Comparison of ENCODE assay signal across 8 cellular contexts in genomic region chr16:88456356-88457292, GRCh38. TPM values are rescaled to one million over a fixed set of nuclear protein-coding genes. Genes with fewer than 3 reads are reported as not detected.
DNase-seq lines count a peak whose midpoint lies in the region; ATAC-seq and TF ChIP-seq lines count a peak whose summit lies in the region.

No MANE protein-coding gene starts in this region.

- H3K9me3 ChIP-seq in left ventricle myocardium inferior (replicated peaks): no peaks in the 10 kb centered on the region
- no peaks in the 10 kb centered on the region for H3K9me3 ChIP-seq in right atrium auricular region
- no peaks in the 10 kb centered on the region for H3K9me3 ChIP-seq in BE2C

- H3K4me1 ChIP-seq in left ventricle myocardium inferior (peaks cover 47% of the 10 kb centered on the region), right atrium auricular region (peaks cover 0 to 65% of the 10 kb centered on the region in 2 donors), BE2C (peaks cover 12% of the 10 kb centered on the region)

- H3K36me3 Mint-ChIP-seq in activated T-cell treated with anti-CD3 and anti-CD28 coated beads, Interleukin-2, amount 50 U/mL, for 4 hours (ENCODE audit: insufficient read depth): no peaks in the 10 kb centered on the region
- H3K36me3 Mint-ChIP-seq in immature natural killer cell: no peaks in the 10 kb centered on the region

- H3K4me3 Mint-ChIP-seq in activated T-cell treated with anti-CD3 and anti-CD28 coated beads, Interleukin-2, amount 50 U/mL, for 4 hours: peak overlapping the region; percentile 87
- H3K4me3 Mint-ChIP-seq in immature natural killer cell: peak overlapping the region; percentile 91 to 95 (median 94)

- peaks cover 42% of the 10 kb centered on the region for H3K4me1 Mint-ChIP-seq in activated T-cell treated with anti-CD3 and anti-CD28 coated beads, Interleukin-2, amount 50 U/mL, for 4 hours (ENCODE audit: low read depth)
- peaks cover 55 to 57% of the 10 kb centered on the region in 2 donors for H3K4me1 Mint-ChIP-seq in immature natural killer cell

- H3K27ac ChIP-seq in left ventricle myocardium inferior (replicated peaks): peak overlapping the region; percentile 50
- H3K27ac ChIP-seq in right atrium auricular region: peak overlapping the region in 1 of 2 donors; percentile 78

- ATAC-seq in activated T-cell treated with anti-CD3 and anti-CD28 coated beads, Interleukin-2, amount 50 U/mL, for 4 hours: peak; percentile 8
- no peak for ATAC-seq in HG02852 (IDR thresholded peaks at IDR 0.05; ENCODE audit: unreplicated experiment)

- no peaks in the 10 kb centered on the region for H3K27me3 Mint-ChIP-seq in activated T-cell treated with anti-CD3 and anti-CD28 coated beads, Interleukin-2, amount 50 U/mL, for 4 hours (ENCODE audit: low read depth)
- H3K27me3 Mint-ChIP-seq in immature natural killer cell (ENCODE audit: low read depth in 3 of 3): peaks cover 16 to 43% (median 26%) of the 10 kb centered on the region in 3 donors

- H3K27me3 ChIP-seq in left ventricle myocardium inferior (ENCODE audit: low read depth) (no peaks in the 10 kb centered on the region), right atrium auricular region (no peaks in the 10 kb centered on the region), BE2C (peaks cover 24% of the 10 kb centered on the region)

- H3K27ac Mint-ChIP-seq in immature natural killer cell: peak overlapping the region; percentile 99 to 100 (median 99)

- no peaks in the 10 kb centered on the region for H3K36me3 ChIP-seq in left ventricle myocardium inferior
- H3K36me3 ChIP-seq in right atrium auricular region: no peaks in the 10 kb centered on the region
- H3K36me3 ChIP-seq in BE2C: no peaks in the 10 kb centered on the region

- TF ChIP-seq CTCF in left ventricle myocardium inferior (IDR thresholded peaks at IDR 0.05; ENCODE audit: borderline replicate concordance): no peak
- TF ChIP-seq CTCF in right atrium auricular region (IDR thresholded peaks at IDR 0.05): no peak
- TF ChIP-seq CTCF in BE2C (IDR thresholded peaks at IDR 0.05; ENCODE audit: low read depth, low read length): no peak

- no peak for DNase-seq in left ventricle myocardium inferior
- no peak for DNase-seq in right atrium auricular region (ENCODE audit: low spot score)
- peak; percentile 74 for DNase-seq in activated T-cell treated with anti-CD3 and anti-CD28 coated beads, Interleukin-2, amount 50 U/mL, for 4 hours
- peak in 2 of 3 donors; percentile 49 to 54 for DNase-seq in immature natural killer cell
- peak in 2 of 3 donors; percentile 56 to 61 for DNase-seq in stimulated activated CD4-positive, alpha-beta T cell treated with anti-CD3 and anti-CD28 coated beads, TNF-alpha, amount 100 ng/mL, for 48 hours (ENCODE audit: low read depth in 3 of 3)
- DNase-seq in NCI-H1092 (lab: John Stamatoyannopoulos, UW): no peak
- DNase-seq in BE2C: no peak

- no peaks in the 10 kb centered on the region for H3K9me3 Mint-ChIP-seq in activated T-cell treated with anti-CD3 and anti-CD28 coated beads, Interleukin-2, amount 50 U/mL, for 4 hours
- H3K9me3 Mint-ChIP-seq in immature natural killer cell: no peaks in the 10 kb centered on the region

- intact Hi-C loops in left ventricle myocardium inferior (cut with micrococcal nuclease): no loop called here

- H3K4me3 ChIP-seq in left ventricle myocardium inferior (peak overlapping the region; percentile 76), right atrium auricular region (peak overlapping the region in 1 of 2 donors; percentile 60), BE2C (ENCODE audit: low read depth, low read length) (no peak overlapping the region; the same call in 1 of the 2 replicates)

RNA-seq across cellular contexts. Expression of gene ZFPM1, which starts 3.5 kb away (rescaled TPM):
- total RNA-seq in left ventricle myocardium inferior (5.7 TPM), right atrium auricular region (1 to 10 TPM; 1.7 to 2.4 TPM)
- 10 to 100 TPM; 14.2 to 17.3 (median 15.9) TPM for total RNA-seq in activated T-cell treated with anti-CD3 and anti-CD28 coated beads, Interleukin-2, amount 50 U/mL, for 4 hours
- under 1 TPM in 2 of 3 donors, not detected in 1; 0.14 to 0.75 TPM for polyA plus RNA-seq in immature natural killer cell
- 3.9 TPM for polyA plus RNA-seq in BE2C (2012; ENCODE audit: insufficient read depth, insufficient read length, low read depth)

Comparison
In these comparisons a context has a peak if more than half of its experiments do, and no peak if none do; other contexts are left out.
1. DNase-seq: peak in activated T-cell treated with anti-CD3 and anti-CD28 coated beads, Interleukin-2, amount 50 U/mL, for 4 hours (single experiment), immature natural killer cell (2 of 3) and stimulated activated CD4-positive, alpha-beta T cell treated with anti-CD3 and anti-CD28 coated beads, TNF-alpha, amount 100 ng/mL, for 48 hours (2 of 3); none in left ventricle myocardium inferior (single experiment), right atrium auricular region (single experiment), NCI-H1092 (single experiment) and BE2C (single experiment).